In the genomic region with DNA sequence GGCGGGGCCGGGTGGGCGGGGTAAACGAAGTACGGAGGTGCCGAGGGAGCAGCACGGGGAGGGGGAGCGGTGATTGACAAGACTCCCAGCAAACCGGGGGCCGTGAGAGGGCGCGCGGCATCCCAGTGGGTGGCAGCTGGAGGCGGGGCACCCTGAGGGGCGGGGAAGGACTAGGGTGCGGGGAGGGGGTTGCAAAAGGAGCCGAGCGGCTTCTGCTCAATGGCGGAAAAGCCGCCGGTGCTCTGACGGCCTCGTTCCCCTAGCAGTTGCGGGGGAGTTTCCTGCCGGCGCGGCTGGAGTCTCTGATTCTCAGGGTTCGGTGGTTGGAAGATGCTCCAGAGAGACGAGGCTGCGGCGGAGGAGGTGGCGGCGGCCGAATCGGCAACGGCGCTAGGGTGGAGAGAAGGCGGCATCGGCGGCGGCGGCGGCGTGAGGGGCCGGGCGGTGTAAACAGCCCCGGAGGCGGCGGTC, we compare ENCODE assay signal across 1 cellular context.
TF ChIP-seq lines count a peak whose summit lies in the region.

A gene (plus strand): TSS at position 192 of the 471 bp plus-strand sequence. CDS start 32,325 bp downstream, outside the sequence.

TF ChIP-seq in H1, 55 proteins besides CTCF, POLR2A, EP300 and RAD21 (continued from another document):
- TF ChIP-seq PHF8 (conservative IDR thresholded peaks at IDR 0.05; ENCODE audit: low read depth, low read length) (peak; percentile 84), TAF7 (optimal IDR thresholded peaks at IDR 0.05; ENCODE audit: borderline replicate concordance, low read depth, low read length) (peak; percentile 93), YY1 (IDR thresholded peaks at IDR 0.05; ENCODE audit: low read depth, low read length) (peak; percentile 91), SIRT6 (IDR thresholded peaks at IDR 0.05; ENCODE audit: low read length) (no peak), FOSL1 (IDR thresholded peaks at IDR 0.05; ENCODE audit: insufficient read depth, low read depth, low read length) (no peak), RBBP5 (IDR thresholded peaks at IDR 0.05; ENCODE audit: borderline replicate concordance, low read depth, low read length) (0 out of 2 replicates have a peak, but pooled peaks have one; percentile 1), KDM4A (IDR thresholded peaks at IDR 0.05; ENCODE audit: low read depth, low read length, severe bottlenecking) (peak; percentile 38), SUZ12 (IDR thresholded peaks at IDR 0.05; ENCODE audit: low read length) (no peak), EGR1 (IDR thresholded peaks at IDR 0.05; ENCODE audit: borderline replicate concordance, low read depth, low read length) (no peak), POLR2AphosphoS5 (IDR thresholded peaks at IDR 0.05; ENCODE audit: low read depth, low read length) (peak; percentile 88), TAF1 (IDR thresholded peaks at IDR 0.05; ENCODE audit: low read depth, low read length) (peak; percentile 93), GABPA (IDR thresholded peaks at IDR 0.05; ENCODE audit: borderline replicate concordance, insufficient read depth, low read length) (no peak), TBP (IDR thresholded peaks at IDR 0.05; ENCODE audit: low read depth, low read length) (peak; percentile 87)
- TF ChIP-seq, protein P1, sequence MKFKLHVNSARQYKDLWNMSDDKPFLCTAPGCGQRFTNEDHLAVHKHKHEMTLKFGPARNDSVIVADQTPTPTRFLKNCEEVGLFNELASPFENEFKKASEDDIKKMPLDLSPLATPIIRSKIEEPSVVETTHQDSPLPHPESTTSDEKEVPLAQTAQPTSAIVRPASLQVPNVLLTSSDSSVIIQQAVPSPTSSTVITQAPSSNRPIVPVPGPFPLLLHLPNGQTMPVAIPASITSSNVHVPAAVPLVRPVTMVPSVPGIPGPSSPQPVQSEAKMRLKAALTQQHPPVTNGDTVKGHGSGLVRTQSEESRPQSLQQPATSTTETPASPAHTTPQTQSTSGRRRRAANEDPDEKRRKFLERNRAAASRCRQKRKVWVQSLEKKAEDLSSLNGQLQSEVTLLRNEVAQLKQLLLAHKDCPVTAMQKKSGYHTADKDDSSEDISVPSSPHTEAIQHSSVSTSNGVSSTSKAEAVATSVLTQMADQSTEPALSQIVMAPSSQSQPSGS (IDR thresholded peaks at IDR 0.05; ENCODE audit: low read length): no peak
